Comparison of ENCODE assay signal across 1 cellular context in genomic region chr18:78713064-78713463, GRCh38.
TF ChIP-seq lines count a peak whose summit lies in the region.

No MANE protein-coding gene starts in this region.

TF ChIP-seq in HEK293, 187 proteins besides CTCF, POLR2A, EP300 and RAD21 (continued from another document):
- no peak for TF ChIP-seq INSM2 (tag by site-specific recombination; IDR thresholded peaks at IDR 0.05)
- TF ChIP-seq ZNF416 (tag by site-specific recombination; IDR thresholded peaks at IDR 0.05) = no peak
- TF ChIP-seq ZNF18 (tag by site-specific recombination; IDR thresholded peaks at IDR 0.05) = no peak
